In genomic region chr3:42012935-42013651, GRCh38 we compare ENCODE assay signal across 8 cellular contexts. TPM values are rescaled to one million over a fixed set of nuclear protein-coding genes. Genes with fewer than 3 reads are reported as not detected.
DNase-seq lines count a peak whose midpoint lies in the region; ATAC-seq and TF ChIP-seq lines count a peak whose summit lies in the region.

No MANE protein-coding gene starts in this region.

- peak overlapping the region; percentile 89 for H3K4me3 ChIP-seq in fibroblast of pulmonary artery (replicated peaks; ENCODE audit: low read depth, low read length)

- DNase-seq in CD14-positive monocyte (ENCODE audit: low spot score) (peak; percentile 80), RKO (ENCODE audit: low spot score) (peak; percentile 60), fibroblast of pulmonary artery (ENCODE audit: low read depth) (peak; percentile 65), nephron progenitor cell (no peak)
- DNase-seq in activated T-helper 2 cell treated with anti-CD3 and anti-CD28 coated beads, Interferon-gamma antibody, Interleukin-2, Interleukin-4, amounts not matched to agents 10 μg/mL and 5 μg/mL and 100 μg/mL, durations not matched to agents 14 hours and 24 hours and 36 hours (ENCODE audit: low spot score): peak; percentile 61

- H3K36me3 Mint-ChIP-seq in CD14-positive monocyte: peaks cover 2 to 14% of the 10 kb centered on the region in 2 donors
- peaks cover 28% of the 10 kb centered on the region for H3K36me3 Mint-ChIP-seq in activated T-helper 2 cell treated with anti-CD3 and anti-CD28 coated beads, Interferon-gamma antibody, Interleukin-2, Interleukin-4, amounts not matched to agents 10 μg/mL and 5 μg/mL and 100 μg/mL, durations not matched to agents 14 hours and 24 hours and 36 hours (ENCODE audit: low read depth)
- H3K36me3 Mint-ChIP-seq in nephron progenitor cell (ENCODE audit: low read depth): no peaks in the 10 kb centered on the region
- H3K36me3 Mint-ChIP-seq in stimulated activated naive CD8-positive, alpha-beta T cell treated with anti-CD3 and anti-CD28 coated beads, Interleukin-15, Interleukin-2, amounts not matched to agents 100 ng/mL and 50 ng/mL, for 24 hours (ENCODE audit: low read depth): peaks cover 12% of the 10 kb centered on the region

- H3K27me3 Mint-ChIP-seq in CD14-positive monocyte (ENCODE audit: low read depth in 3 of 3) (peaks cover 0 to 5% (median 0%) of the 10 kb centered on the region in 3 donors), nephron progenitor cell (ENCODE audit: low read depth, poor library complexity) (peaks cover 7% of the 10 kb centered on the region)
- no peaks in the 10 kb centered on the region for H3K27me3 Mint-ChIP-seq in activated T-helper 2 cell treated with anti-CD3 and anti-CD28 coated beads, Interferon-gamma antibody, Interleukin-2, Interleukin-4, amounts not matched to agents 10 μg/mL and 5 μg/mL and 100 μg/mL, durations not matched to agents 14 hours and 24 hours and 36 hours (ENCODE audit: low read depth)
- H3K27me3 Mint-ChIP-seq in stimulated activated naive CD8-positive, alpha-beta T cell treated with anti-CD3 and anti-CD28 coated beads, Interleukin-15, Interleukin-2, amounts not matched to agents 100 ng/mL and 50 ng/mL, for 24 hours: no peaks in the 10 kb centered on the region

- ATAC-seq in HG03280 (IDR thresholded peaks at IDR 0.05; ENCODE audit: unreplicated experiment): peak; percentile 64

- TF ChIP-seq CTCF in CD14-positive monocyte (IDR thresholded peaks at IDR 0.05) (no peak), fibroblast of pulmonary artery (IDR thresholded peaks at IDR 0.05; ENCODE audit: low read length, missing control alignments) (no peak), nephron progenitor cell (IDR thresholded peaks at IDR 0.05) (no peak)

- H3K4me1 Mint-ChIP-seq in CD14-positive monocyte (peaks cover 40% of the 10 kb centered on the region), nephron progenitor cell (peaks cover 28% of the 10 kb centered on the region)
- peaks cover 41% of the 10 kb centered on the region for H3K4me1 Mint-ChIP-seq in activated T-helper 2 cell treated with anti-CD3 and anti-CD28 coated beads, Interferon-gamma antibody, Interleukin-2, Interleukin-4, amounts not matched to agents 10 μg/mL and 5 μg/mL and 100 μg/mL, durations not matched to agents 14 hours and 24 hours and 36 hours (ENCODE audit: low read depth)
- H3K4me1 Mint-ChIP-seq in stimulated activated naive CD8-positive, alpha-beta T cell treated with anti-CD3 and anti-CD28 coated beads, Interleukin-15, Interleukin-2, amounts not matched to agents 100 ng/mL and 50 ng/mL, for 24 hours (ENCODE audit: low read depth): peaks cover 52% of the 10 kb centered on the region

- intact Hi-C loops in CD14-positive monocyte (cut with micrococcal nuclease): loop anchor here (2.0 to 10.0 kb wide), 3 partner anchors 50 to 52 kb away; partner anchors contain the start of gene ULK4 (in 2 of the 2)
- intact Hi-C loops in activated T-helper 2 cell treated with anti-CD3 and anti-CD28 coated beads, Interferon-gamma antibody, Interleukin-2, Interleukin-4, amounts not matched to agents 10 μg/mL and 5 μg/mL and 100 μg/mL, durations not matched to agents 14 hours and 24 hours and 36 hours (cut with micrococcal nuclease): loop anchor here (1.0 to 10.0 kb wide), 6 partner anchors 10 to 1560 kb away; partner anchors contain the start of gene ULK4

- H3K9me3 Mint-ChIP-seq in CD14-positive monocyte (no peaks in the 10 kb centered on the region), nephron progenitor cell (no peaks in the 10 kb centered on the region)
- no peaks in the 10 kb centered on the region for H3K9me3 Mint-ChIP-seq in activated T-helper 2 cell treated with anti-CD3 and anti-CD28 coated beads, Interferon-gamma antibody, Interleukin-2, Interleukin-4, amounts not matched to agents 10 μg/mL and 5 μg/mL and 100 μg/mL, durations not matched to agents 14 hours and 24 hours and 36 hours
- no peaks in the 10 kb centered on the region for H3K9me3 Mint-ChIP-seq in stimulated activated naive CD8-positive, alpha-beta T cell treated with anti-CD3 and anti-CD28 coated beads, Interleukin-15, Interleukin-2, amounts not matched to agents 100 ng/mL and 50 ng/mL, for 24 hours

- peak; percentile 71 for TF ChIP-seq POLR2A in GM19099 (IDR thresholded peaks at IDR 0.05; ENCODE audit: extremely low read depth, insufficient read length, low read depth)

- H3K4me3 Mint-ChIP-seq in CD14-positive monocyte (peak overlapping the region; percentile 95 to 96), nephron progenitor cell (peak overlapping the region; percentile 82)
- peak overlapping the region; percentile 88 for H3K4me3 Mint-ChIP-seq in activated T-helper 2 cell treated with anti-CD3 and anti-CD28 coated beads, Interferon-gamma antibody, Interleukin-2, Interleukin-4, amounts not matched to agents 10 μg/mL and 5 μg/mL and 100 μg/mL, durations not matched to agents 14 hours and 24 hours and 36 hours (ENCODE audit: low read depth)
- H3K4me3 Mint-ChIP-seq in stimulated activated naive CD8-positive, alpha-beta T cell treated with anti-CD3 and anti-CD28 coated beads, Interleukin-15, Interleukin-2, amounts not matched to agents 100 ng/mL and 50 ng/mL, for 24 hours: peak overlapping the region; percentile 84

- H3K27ac Mint-ChIP-seq in CD14-positive monocyte: peak overlapping the region; percentile 98 to 100 (median 99)
- peak overlapping the region; percentile 96 for H3K27ac Mint-ChIP-seq in activated T-helper 2 cell treated with anti-CD3 and anti-CD28 coated beads, Interferon-gamma antibody, Interleukin-2, Interleukin-4, amounts not matched to agents 10 μg/mL and 5 μg/mL and 100 μg/mL, durations not matched to agents 14 hours and 24 hours and 36 hours
- H3K27ac Mint-ChIP-seq in nephron progenitor cell: no peak overlapping the region
- H3K27ac Mint-ChIP-seq in stimulated activated naive CD8-positive, alpha-beta T cell treated with anti-CD3 and anti-CD28 coated beads, Interleukin-15, Interleukin-2, amounts not matched to agents 100 ng/mL and 50 ng/mL, for 24 hours: peak overlapping the region; percentile 92

RNA-seq across cellular contexts. Expression of gene ULK4, which starts 51.2 kb away (rescaled TPM):
- polyA plus RNA-seq in CD14-positive monocyte: 10 to 100 TPM in 1 of 2 donors, 1 to 10 TPM in 1; 6.7 to 14.0 TPM
- 7.5 and 8.1 TPM in 2 replicates for total RNA-seq in activated T-helper 2 cell treated with anti-CD3 and anti-CD28 coated beads, Interferon-gamma antibody, Interleukin-2, Interleukin-4, amounts not matched to agents 10 μg/mL and 5 μg/mL and 100 μg/mL, durations not matched to agents 14 hours and 24 hours and 36 hours
